ENCODE assay signal across 18 cellular contexts in genomic region chr11:86987687-86988086, GRCh38. TPM values are rescaled to one million over a fixed set of nuclear protein-coding genes. Genes with fewer than 3 reads are reported as not detected.
DNase-seq lines count a peak whose midpoint lies in the region; ATAC-seq, FAIRE-seq and TF ChIP-seq lines count a peak whose summit lies in the region.
"Had no signal": no experiment of that assay in that cellular context is flagged by ENCODE, and none has a peak within 500 bp of the region (broad histone marks: within the 10 kb centered on the region; RNA-seq: fewer than 3 reads in every experiment).

No MANE protein-coding gene starts in this region.

- H3K36me3 ChIP-seq in HCT116 (ENCODE audit: control insufficient read depth in 1 of 2, insufficient read depth in 2 of 2, low read length in 2 of 2): no peaks in the 10 kb centered on the region
- no peaks in the 10 kb centered on the region for H3K36me3 ChIP-seq in K562 (ENCODE audit: control insufficient read depth, insufficient read depth, low read length)
- H3K36me3 ChIP-seq in subcutaneous abdominal adipose tissue (ENCODE audit: control insufficient read depth in 5 of 5, insufficient read depth in 5 of 5, low read length in 5 of 5): no peaks in the 10 kb centered on the region
- H3K36me3 ChIP-seq in MM.1S (replicated peaks; ENCODE audit: insufficient read depth, low read length): no peaks in the 10 kb centered on the region
- H3K36me3 ChIP-seq: HAP-1 had no signal

- ATAC-seq in HCT116 (peak; percentile 52; the same call in 1 of the 2 replicates), K562 (0 out of 3 replicates have a peak, but pooled peaks have one; percentile 47), HG03520 (IDR thresholded peaks at IDR 0.05; ENCODE audit: unreplicated experiment) (no peak)
- ATAC-seq: GM12878 had no signal

- H3K4me1 ChIP-seq in HCT116 (ENCODE audit: control insufficient read depth in 1 of 2, insufficient read depth in 2 of 2, low read length in 2 of 2) (peaks cover 4 to 6% of the 10 kb centered on the region in 2 experiments; a peak in 2 of 4 replicates), K562 (replicated peaks in 1 of 2; ENCODE audit: control insufficient read depth in 2 of 2, insufficient read depth in 2 of 2, low read length in 2 of 2) (peaks cover 0 to 7% of the 10 kb centered on the region in 2 experiments; a peak in 3 of 5 replicates), subcutaneous abdominal adipose tissue (ENCODE audit: control insufficient read depth in 5 of 5, insufficient read depth in 5 of 5, low read length in 5 of 5) (peaks cover 15 to 68% (median 52%) of the 10 kb centered on the region in 5 donors), MM.1S (ENCODE audit: low read length) (no peaks in the 10 kb centered on the region)

- H3K27me3 ChIP-seq in HCT116 (ENCODE audit: insufficient read depth, low read length) (no peaks in the 10 kb centered on the region), K562 (ENCODE audit: control insufficient read depth in 2 of 2, insufficient read depth in 2 of 2, low read length in 2 of 2) (no peaks in the 10 kb centered on the region), subcutaneous abdominal adipose tissue (ENCODE audit: control insufficient read depth in 5 of 5, insufficient read depth in 4 of 5, low read length in 5 of 5) (no peaks in the 10 kb centered on the region), MM.1S (replicated peaks; ENCODE audit: insufficient read depth, low read length) (no peaks in the 10 kb centered on the region)

- H3K4me2 ChIP-seq in HCT116 (ENCODE audit: low read length): no peak overlapping the region
- H3K4me2 ChIP-seq in K562 (ENCODE audit: insufficient read depth, low read length): no peak overlapping the region
- no peak overlapping the region for H3K4me2 ChIP-seq in MM.1S (ENCODE audit: low read depth, low read length)

- RAD21 ChIA-PET in HCT116 (lab: Charles Lee; ENCODE audit: low non-redundant PET in 1 of 2, low total read pairs in 2 of 2, uncharacterized antibody in 2 of 2, unreplicated experiment in 2 of 2): no interaction called here

- H3K9me2 ChIP-seq in HCT116 (ENCODE audit: insufficient read depth) (no peaks in the 10 kb centered on the region), MM.1S (replicated peaks; ENCODE audit: insufficient read depth, low read length) (no peaks in the 10 kb centered on the region)

- no peaks in the 10 kb centered on the region for H3K9me3 ChIP-seq in HCT116 (ENCODE audit: control insufficient read depth in 1 of 2, insufficient read depth in 1 of 2, low read depth in 1 of 2, low read length in 2 of 2)
- no peaks in the 10 kb centered on the region for H3K9me3 ChIP-seq in K562 (replicated peaks; ENCODE audit: control insufficient read depth, insufficient read depth, low read depth, low read length)
- H3K9me3 ChIP-seq in subcutaneous abdominal adipose tissue (ENCODE audit: control insufficient read depth in 5 of 5, low read length in 5 of 5): no peaks in the 10 kb centered on the region
- H3K9me3 ChIP-seq in MM.1S (replicated peaks; ENCODE audit: insufficient read depth, low read length): no peaks in the 10 kb centered on the region
- H3K9me3 ChIP-seq: Caco-2, HAP-1 had no signal

- H3K9ac ChIP-seq in HCT116 (ENCODE audit: low read length) (no peak overlapping the region), K562 (ENCODE audit: insufficient read depth in 1 of 2, low read depth in 2 of 2, low read length in 2 of 2) (no peak overlapping the region), subcutaneous abdominal adipose tissue (ENCODE audit: low read length in 5 of 5) (no peak overlapping the region), MM.1S (ENCODE audit: low read length) (no peak overlapping the region)
- H3K9ac ChIP-seq: GM23248 had no signal

- no peak for DNase-seq in HCT116 (ENCODE audit: low read depth, low spot score)
- peak; percentile 22 for DNase-seq in HT-29 (ENCODE audit: low spot score)
- DNase-seq in K562 (ENCODE audit: extremely low read depth in 1 of 4, low spot score in 3 of 4): no peak
- DNase-seq in MM.1S: no peak
- DNase-seq in NCI-H446 treated with DMSO at 0.1 percent for 48 hours (lab: John Stamatoyannopoulos, UW): no peak
- DNase-seq: AML-193; Caco-2; CD4-positive, alpha-beta T cell; DND-41; EL; GM23248; HFFc6 had no signal

- CTCF ChIA-PET in HCT116 (lab: Charles Lee) (interaction anchor here (0.9 kb wide), 1 partner anchor 110 kb away, joined by 3 read pairs; no protein-coding TSS in a partner anchor), K562 (lab: Yijun Ruan, JAX; ENCODE audit: low intra/inter-chr PET ratio) (no interaction called here)

- H3F3A ChIP-seq in MM.1S (ENCODE audit: insufficient read depth, low read length): no peaks in the 10 kb centered on the region

- POLR2A ChIA-PET in HCT116 (lab: Charles Lee): interaction anchor here (1.2 kb wide), 1 partner anchor 32 kb away, joined by 3 read pairs; the partner anchor contains the start of gene FZD4
- POLR2A ChIA-PET in K562 (lab: Yijun Ruan, JAX): no interaction called here

- FAIRE-seq in K562 (lab: Jason Lieb, UNC): no peak
- FAIRE-seq: D721Med, GM12878 had no signal

- intact Hi-C loops in HCT116 (cut with micrococcal nuclease) (no loop called here), K562 (cut with micrococcal nuclease) (no loop called here)

- H2AFZ ChIP-seq in HCT116 (ENCODE audit: low read depth, low read length, poor library complexity, severe bottlenecking) (no peak overlapping the region), K562 (ENCODE audit: low read depth, low read length) (no peak overlapping the region), MM.1S (ENCODE audit: low read length) (no peak overlapping the region)
- H2AFZ ChIP-seq: GM23248 had no signal

- TF ChIP-seq CTCF in HCT116 (IDR thresholded peaks at IDR 0.05 in 2 of 3, conservative IDR thresholded peaks at IDR 0.05 in 1 of 3; ENCODE audit: borderline replicate concordance in 1 of 3, insufficient read depth in 1 of 3, low read depth in 2 of 3, low read length in 2 of 3) (no peak), K562 (IDR thresholded peaks at IDR 0.05 in 2 of 3, conservative IDR thresholded peaks at IDR 0.05 in 1 of 3; ENCODE audit: insufficient read depth in 2 of 3, low read depth in 1 of 3, low read length in 3 of 3) (no peak), MM.1S (IDR thresholded peaks at IDR 0.05; ENCODE audit: low read length) (no peak)

- 75% methylated on average over 2 of the region's 2 CpGs for WGBS in K562 (ENCODE audit: insufficient coverage, low coverage, missing lambda C conversion rate)

- TF ChIP-seq RAD21 in HCT116 (IDR thresholded peaks at IDR 0.05; ENCODE audit: low read depth): no peak
- TF ChIP-seq RAD21 in K562 (CRISPR knock-in tag; conservative IDR thresholded peaks at IDR 0.05 in 1 of 2, IDR thresholded peaks at IDR 0.05 in 1 of 2): no peak

- no peaks in the 10 kb centered on the region for H3K9me1 ChIP-seq in K562 (ENCODE audit: control insufficient read depth, insufficient read depth, low read length)

- H4K20me1 ChIP-seq in HCT116 (ENCODE audit: insufficient read depth) (no peaks in the 10 kb centered on the region), K562 (replicated peaks; ENCODE audit: control insufficient read depth, insufficient read depth, low read length) (no peaks in the 10 kb centered on the region), MM.1S (ENCODE audit: insufficient read depth, low read length) (no peaks in the 10 kb centered on the region)

- H3K27ac ChIP-seq in HCT116 (ENCODE audit: low read depth, low read length) (no peak overlapping the region), K562 (ENCODE audit: extremely low read depth, low read depth, low read length) (no peak overlapping the region), subcutaneous abdominal adipose tissue (ENCODE audit: low read depth, low read length) (peak overlapping the region; percentile 6), MM.1S (ENCODE audit: low read length) (no peak overlapping the region)
- H3K27ac ChIP-seq: C4-2B, GM23248 had no signal

- in situ Hi-C loops in K562 (cut with MboI): no loop called here

- BruUV-seq in HCT116 (replicated peaks; lab: Mats Ljungman, UMichigan) (no TSS peak), K562 (replicated peaks; lab: Mats Ljungman, UMichigan) (no TSS peak)

- no peak overlapping the region for H3K4me3 ChIP-seq in HCT116 (replicated peaks in 1 of 2; ENCODE audit: low read depth in 1 of 2, low read length in 2 of 2)
- no peak overlapping the region for H3K4me3 ChIP-seq in K562
- H3K4me3 ChIP-seq in subcutaneous abdominal adipose tissue (ENCODE audit: low read depth in 1 of 5, low read length in 5 of 5): no peak overlapping the region
- H3K4me3 ChIP-seq in MM.1S (ENCODE audit: low read length): no peak overlapping the region
- H3K4me3 ChIP-seq: GM12878, GM23248, HAP-1 had no signal

- H3K79me2 ChIP-seq in HCT116 (ENCODE audit: insufficient read depth, low read length): no peaks in the 10 kb centered on the region
- H3K79me2 ChIP-seq in K562 (ENCODE audit: control insufficient read depth, insufficient read depth, low read length): no peaks in the 10 kb centered on the region
- H3K79me2 ChIP-seq in MM.1S (ENCODE audit: low read length): no peaks in the 10 kb centered on the region

- TF ChIP-seq POLR2A in HCT116 (IDR thresholded peaks at IDR 0.05; ENCODE audit: borderline replicate concordance, extremely low read depth, insufficient read depth, insufficient read length) (no peak), K562 (conservative IDR thresholded peaks at IDR 0.05) (no peak)

- no peak for TF ChIP-seq EP300 in K562 (IDR thresholded peaks at IDR 0.05; ENCODE audit: low read length)

RNA-seq across cellular contexts. Expression of gene FZD4, which starts 32.5 kb away (rescaled TPM):
- 4.4 TPM for total RNA-seq in HCT116 (2021; ENCODE audit: unreplicated experiment)
- polyA plus RNA-seq in HCT116 (2012): 1.0 and 1.5 TPM in 2 replicates
- total RNA-seq in HT-29 (2014; rRNA removed; shearing (Covaris generic)): 1.1 and 1.6 TPM in 2 replicates
- 6.9 and 12.4 TPM in 2 replicates for total RNA-seq in K562 (2011; cell fraction: chromatin; rRNA removed; ENCODE audit: low replicate concordance)
- total RNA-seq in K562 (2011; cell fraction: nucleolus; rRNA removed): 7.7 and 10.0 TPM in 2 replicates
- 14.2 TPM in 2 replicates for total RNA-seq in K562 (2011; cell fraction: nucleoplasm; rRNA removed)
- total RNA-seq in K562 (2014; rRNA removed): 5.0 and 5.7 TPM in 2 replicates
- total RNA-seq in K562 (2014; rRNA removed; fragmentation: Illumina TruSeq; extraction: Trizol): 5.1 and 5.7 TPM in 2 replicates
- 7.6 and 7.9 TPM in 2 replicates for total RNA-seq in K562 (2015; rRNA removed; fragmentation: Illumina TruSeq; extraction: Trizol)
- 6.1 and 6.3 TPM in 2 replicates for total RNA-seq in K562 (2021)
- 6.2 and 7.3 TPM in 2 replicates for polyA plus RNA-seq in K562 (2011; rRNA removed)
- polyA plus RNA-seq in K562 (2011; cell fraction: cytosol; rRNA removed): 3.1 and 7.3 TPM in 2 replicates
- polyA plus RNA-seq in K562 (2011; cell fraction: nucleus; rRNA removed): 3.9 and 5.8 TPM in 2 replicates
- 4.1 and 6.1 TPM in 2 replicates for polyA plus RNA-seq in K562 (2012)
- 5.1 and 6.2 TPM in 2 replicates for polyA plus RNA-seq in K562 (2014; fragmentation: Illumina TruSeq; extraction: Trizol)
- polyA plus RNA-seq in K562 (2014; fragmentation: Nextera tagmentation; extraction: Ambion mirVana): 1 to 10 TPM; 1.2 to 1.4 TPM
- polyA plus RNA-seq in K562 (2014; rRNA removed): 5.8 and 6.7 TPM in 2 replicates
- 6.9 and 7.1 TPM in 2 replicates for polyA minus RNA-seq in K562 (2011; rRNA and poly(A)+ RNA removed)
- 2.3 and 3.3 TPM in 2 replicates for polyA minus RNA-seq in K562 (2011; cell fraction: cytosol; rRNA and poly(A)+ RNA removed)
- 2.2 and 4.6 TPM in 2 replicates for polyA minus RNA-seq in K562 (2011; cell fraction: nucleus; rRNA and poly(A)+ RNA removed)
- total RNA-seq: CD4-positive, alpha-beta T cell had no signal

RNA-seq across cellular contexts. Expression of gene TMEM135, which starts 50.0 kb away (rescaled TPM):
- total RNA-seq in HCT116 (2021; ENCODE audit: unreplicated experiment): 50.6 TPM
- 8.4 and 10.2 TPM in 2 replicates for polyA plus RNA-seq in HCT116 (2012)
- 9.0 and 9.9 TPM in 2 replicates for total RNA-seq in HT-29 (2014; rRNA removed; shearing (Covaris generic))
- total RNA-seq in K562 (2011; cell fraction: chromatin; rRNA removed; ENCODE audit: low replicate concordance): 53.5 and 67.7 TPM in 2 replicates
- 29.0 and 34.1 TPM in 2 replicates for total RNA-seq in K562 (2011; cell fraction: nucleolus; rRNA removed)
- total RNA-seq in K562 (2011; cell fraction: nucleoplasm; rRNA removed): 47.7 and 69.0 TPM in 2 replicates
- total RNA-seq in K562 (2014; rRNA removed): 17.3 and 18.1 TPM in 2 replicates
- 50.4 and 76.4 TPM in 2 replicates for total RNA-seq in K562 (2014; rRNA removed; fragmentation: Illumina TruSeq; extraction: Trizol)
- total RNA-seq in K562 (2015; rRNA removed; fragmentation: Illumina TruSeq; extraction: Trizol): 39.5 and 53.6 TPM in 2 replicates
- total RNA-seq in K562 (2021): 41.4 and 49.4 TPM in 2 replicates
- polyA plus RNA-seq in K562 (2011; rRNA removed): 36.4 and 45.1 TPM in 2 replicates
- polyA plus RNA-seq in K562 (2011; cell fraction: cytosol; rRNA removed): 25.2 and 57.5 TPM in 2 replicates
- polyA plus RNA-seq in K562 (2011; cell fraction: nucleus; rRNA removed): 42.6 and 53.1 TPM in 2 replicates
- polyA plus RNA-seq in K562 (2012): 22.6 and 38.2 TPM in 2 replicates
- polyA plus RNA-seq in K562 (2014; fragmentation: Illumina TruSeq; extraction: Trizol): 23.1 and 23.2 TPM in 2 replicates
- polyA plus RNA-seq in K562 (2014; fragmentation: Nextera tagmentation; extraction: Ambion mirVana): 10 to 100 TPM; 24.0 to 24.9 TPM
- 17.7 and 19.6 TPM in 2 replicates for polyA plus RNA-seq in K562 (2014; rRNA removed)
- 59.9 and 79.4 TPM in 2 replicates for polyA minus RNA-seq in K562 (2011; rRNA and poly(A)+ RNA removed)
- 22.8 and 25.4 TPM in 2 replicates for polyA minus RNA-seq in K562 (2011; cell fraction: cytosol; rRNA and poly(A)+ RNA removed)
- 69.3 and 81.3 TPM in 2 replicates for polyA minus RNA-seq in K562 (2011; cell fraction: nucleus; rRNA and poly(A)+ RNA removed)
